Comparison of ENCODE assay signal across 8 cellular contexts in the genomic region with DNA sequence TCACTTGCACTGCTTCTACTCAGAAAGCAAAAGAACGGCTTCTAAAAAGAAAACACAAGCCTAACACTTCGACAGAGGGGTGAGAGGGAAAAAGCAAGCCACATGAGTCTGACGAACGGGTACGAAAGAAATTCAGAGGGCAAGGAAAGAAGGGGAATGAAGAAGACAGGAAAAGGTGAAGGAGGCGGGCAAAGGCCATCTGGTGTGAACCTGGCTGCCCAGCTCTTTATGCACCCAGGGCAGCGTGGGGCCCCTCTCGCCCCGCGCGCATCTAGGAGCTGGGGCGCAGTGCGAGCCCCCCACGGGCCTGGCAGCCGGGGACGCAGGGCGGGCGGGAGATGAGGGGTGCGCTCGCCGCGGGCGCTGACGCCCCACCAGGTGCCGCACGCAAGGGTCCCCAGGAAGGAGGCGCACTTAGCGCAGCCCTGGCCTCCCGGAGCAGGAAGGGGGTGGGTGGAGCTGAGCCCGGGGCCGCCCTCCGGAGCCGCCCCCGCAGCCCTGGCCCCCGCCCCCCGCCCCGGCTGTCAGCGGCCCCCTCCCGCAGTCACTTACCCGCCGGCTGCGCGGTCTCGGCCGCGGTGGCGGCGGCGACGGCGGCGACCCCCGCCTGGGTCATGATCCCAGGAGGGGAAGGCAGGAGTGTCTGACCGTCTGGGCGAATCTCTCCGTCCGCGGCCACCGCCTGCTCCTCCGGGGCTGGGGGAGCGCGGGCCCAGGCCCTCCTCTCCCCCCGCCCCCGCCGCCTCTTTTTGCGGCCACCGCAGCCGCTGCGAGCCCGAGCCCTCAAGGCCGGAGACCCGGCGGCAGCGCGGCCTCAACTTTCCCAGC. TPM values are rescaled to one million over a fixed set of nuclear protein-coding genes. Genes with fewer than 3 reads are reported as not detected.
DNase-seq lines count a peak whose midpoint lies in the region; ATAC-seq and TF ChIP-seq lines count a peak whose summit lies in the region.

A gene with protein sequence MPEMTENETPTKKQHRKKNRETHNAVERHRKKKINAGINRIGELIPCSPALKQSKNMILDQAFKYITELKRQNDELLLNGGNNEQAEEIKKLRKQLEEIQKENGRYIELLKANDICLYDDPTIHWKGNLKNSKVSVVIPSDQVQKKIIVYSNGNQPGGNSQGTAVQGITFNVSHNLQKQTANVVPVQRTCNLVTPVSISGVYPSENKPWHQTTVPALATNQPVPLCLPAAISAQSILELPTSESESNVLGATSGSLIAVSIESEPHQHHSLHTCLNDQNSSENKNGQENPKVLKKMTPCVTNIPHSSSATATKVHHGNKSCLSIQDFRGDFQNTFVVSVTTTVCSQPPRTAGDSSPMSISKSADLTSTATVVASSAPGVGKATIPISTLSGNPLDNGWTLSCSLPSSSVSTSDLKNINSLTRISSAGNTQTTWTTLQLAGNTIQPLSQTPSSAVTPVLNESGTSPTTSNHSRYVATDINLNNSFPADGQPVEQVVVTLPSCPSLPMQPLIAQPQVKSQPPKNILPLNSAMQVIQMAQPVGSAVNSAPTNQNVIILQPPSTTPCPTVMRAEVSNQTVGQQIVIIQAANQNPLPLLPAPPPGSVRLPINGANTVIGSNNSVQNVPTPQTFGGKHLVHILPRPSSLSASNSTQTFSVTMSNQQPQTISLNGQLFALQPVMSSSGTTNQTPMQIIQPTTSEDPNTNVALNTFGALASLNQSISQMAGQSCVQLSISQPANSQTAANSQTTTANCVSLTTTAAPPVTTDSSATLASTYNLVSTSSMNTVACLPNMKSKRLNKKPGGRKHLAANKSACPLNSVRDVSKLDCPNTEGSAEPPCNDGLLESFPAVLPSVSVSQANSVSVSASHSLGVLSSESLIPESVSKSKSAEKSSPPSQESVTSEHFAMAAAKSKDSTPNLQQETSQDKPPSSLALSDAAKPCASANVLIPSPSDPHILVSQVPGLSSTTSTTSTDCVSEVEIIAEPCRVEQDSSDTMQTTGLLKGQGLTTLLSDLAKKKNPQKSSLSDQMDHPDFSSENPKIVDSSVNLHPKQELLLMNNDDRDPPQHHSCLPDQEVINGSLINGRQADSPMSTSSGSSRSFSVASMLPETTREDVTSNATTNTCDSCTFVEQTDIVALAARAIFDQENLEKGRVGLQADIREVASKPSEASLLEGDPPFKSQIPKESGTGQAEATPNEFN (N-terminal part only) (minus strand): TSS at position 825 of the 828 bp plus-strand sequence. CDS start 21,764 bp downstream, outside the sequence.

- no peaks in the 10 kb centered on the region for H3K9me3 Mint-ChIP-seq in activated CD4-positive, alpha-beta T cell treated with anti-CD3 and anti-CD28 coated beads for 36 hours (ENCODE audit: low read depth)

- H3K4me3 ChIP-seq in choroid plexus epithelial cell (ENCODE audit: low read depth, low read length) (peak within 1 kb of the TSS; percentile 85), left lung (peak within 1 kb of the TSS; percentile 81 to 86)

- peak within 1 kb of the TSS; percentile 97 for H3K27ac Mint-ChIP-seq in activated CD4-positive, alpha-beta T cell treated with anti-CD3 and anti-CD28 coated beads for 36 hours

- ATAC-seq in GM18511 (IDR thresholded peaks at IDR 0.05; ENCODE audit: unreplicated experiment), result peak; percentile 70
- peak; percentile 55 for ATAC-seq in HG02973 (IDR thresholded peaks at IDR 0.05; ENCODE audit: unreplicated experiment)
- peak; percentile 68 for ATAC-seq in activated CD4-positive, alpha-beta T cell treated with anti-CD3 and anti-CD28 coated beads for 36 hours
- ATAC-seq in left lung, result peak; percentile 84

- no peaks in the 10 kb centered on the region for H3K9me3 ChIP-seq in left lung

- TF ChIP-seq CTCF in choroid plexus epithelial cell (conservative IDR thresholded peaks at IDR 0.05; ENCODE audit: low read depth, low read length), result no peak
- no peak for TF ChIP-seq CTCF in left lung (IDR thresholded peaks at IDR 0.05)

- no peaks in the 10 kb centered on the region for H3K27me3 ChIP-seq in left lung

- no peaks in the 10 kb centered on the region for H3K36me3 ChIP-seq in left lung

- CTCF ChIA-PET in activated CD4-positive, alpha-beta T cell treated with anti-CD3 and anti-CD28 coated beads for 36 hours (lab: Charles Lee), result interaction anchor here (0.6 to 1.6 kb wide), 3 partner anchors 15 to 49 kb away, joined by 3 read pairs; no protein-coding TSS in a partner anchor

- intact Hi-C loops in activated CD4-positive, alpha-beta T cell treated with anti-CD3 and anti-CD28 coated beads for 36 hours (cut with DNase I, micrococcal nuclease), result loop anchor here (1.0 to 5.0 kb wide), 12 partner anchors 49 to 1451 kb away; a partner anchor contains a TSS
- intact Hi-C loops in left lung (cut with DNase I), result no loop called here

- no peaks in the 10 kb centered on the region for H3K36me3 Mint-ChIP-seq in activated CD4-positive, alpha-beta T cell treated with anti-CD3 and anti-CD28 coated beads for 36 hours (ENCODE audit: low read depth)

- peak; percentile 49 for DNase-seq in A172 (ENCODE audit: low spot score)
- DNase-seq in NCI-H2196 (lab: John Stamatoyannopoulos, UW; ENCODE audit: unreplicated experiment), result peak; percentile 73
- peak; percentile 89 for DNase-seq in activated CD4-positive, alpha-beta T cell treated with anti-CD3 and anti-CD28 coated beads for 36 hours
- DNase-seq in choroid plexus epithelial cell (ENCODE audit: low read depth), result peak; percentile 58
- DNase-seq in left lung, result peak; percentile 85 to 94
- DNase-seq in stimulated activated CD4-positive, alpha-beta T cell treated with anti-CD3 and anti-CD28 coated beads, Interleukin-4, amount 100 ng/mL, for 1 hour, result peak; percentile 80

- H3K27me3 Mint-ChIP-seq in activated CD4-positive, alpha-beta T cell treated with anti-CD3 and anti-CD28 coated beads for 36 hours, result no peaks in the 10 kb centered on the region

- H3K4me1 ChIP-seq in left lung, result peaks cover 6 to 44% of the 10 kb centered on the region in 2 donors

- POLR2A ChIA-PET in activated CD4-positive, alpha-beta T cell treated with anti-CD3 and anti-CD28 coated beads for 36 hours (lab: Charles Lee), result interaction anchor here (0.5 to 1.6 kb wide), 4 partner anchors 46 to 87 kb away, joined by 3 to 7 read pairs (median 6); no protein-coding TSS in a partner anchor

- H3K4me3 Mint-ChIP-seq in activated CD4-positive, alpha-beta T cell treated with anti-CD3 and anti-CD28 coated beads for 36 hours, result peak within 1 kb of the TSS; percentile 84

- H3K27ac ChIP-seq in left lung, result peak within 1 kb of the TSS; percentile 95 to 99

- peaks cover 29% of the 10 kb centered on the region for H3K4me1 Mint-ChIP-seq in activated CD4-positive, alpha-beta T cell treated with anti-CD3 and anti-CD28 coated beads for 36 hours

RNA-seq across cellular contexts. Expression of the gene that starts here (rescaled TPM):
- total RNA-seq in A172 (2014; rRNA removed; shearing (Covaris generic)), result 6.6 TPM in 2 replicates
- 10 to 100 TPM; 12.9 to 19.6 TPM for total RNA-seq in activated CD4-positive, alpha-beta T cell treated with anti-CD3 and anti-CD28 coated beads for 36 hours
- 10 to 100 TPM; 18.2 to 19.0 TPM for total RNA-seq in left lung

Comparison
In these comparisons a context has a peak if more than half of its experiments do, and no peak if none do; other contexts are left out.
1. Peak in every context shown above with its lines: DNase-seq, ATAC-seq, H3K4me3 ChIP-seq and H3K27ac ChIP-seq.
2. intact Hi-C loops: an anchor here in activated CD4-positive, alpha-beta T cell treated with anti-CD3 and anti-CD28 coated beads for 36 hours (1.0 to 5.0 kb wide); none called in left lung.